10 cellular contexts compared by ENCODE assay signal in genomic region chr18:59846814-59847490, GRCh38. TPM values are rescaled to one million over a fixed set of nuclear protein-coding genes. Genes with fewer than 3 reads are reported as not detected.
DNase-seq lines count a peak whose midpoint lies in the region; ATAC-seq and TF ChIP-seq lines count a peak whose summit lies in the region.
"Had no signal": no experiment of that assay in that cellular context is flagged by ENCODE, and none has a peak within 500 bp of the region (broad histone marks: within the 10 kb centered on the region; RNA-seq: fewer than 3 reads in every experiment).

No MANE protein-coding gene starts in this region.

- no peak overlapping the region for H3K14ac ChIP-seq in neuronal stem cell (ENCODE audit: low read length)

- no peaks in the 10 kb centered on the region for H3K9me2 ChIP-seq in PC-3 (replicated peaks; ENCODE audit: low read length)

- no CpG with 5 or more reads among the region's 9 CpGs for WGBS in neuronal stem cell (ENCODE audit: extremely low coverage in 2 of 2, insufficient read length in 2 of 2, insufficient replicate concordance in 1 of 2), 2 donors

- no peak overlapping the region for H2BK5ac ChIP-seq in neuronal stem cell (ENCODE audit: low read length)

- no peak overlapping the region for H4K91ac ChIP-seq in neuronal stem cell (ENCODE audit: low read depth, low read length, poor library complexity)

- no peaks in the 10 kb centered on the region for H3K36me3 ChIP-seq in PC-3 (ENCODE audit: low read depth, low read length)
- no peaks in the 10 kb centered on the region for H3K36me3 ChIP-seq in neuronal stem cell (replicated peaks in 1 of 2; ENCODE audit: control insufficient read depth in 2 of 2, insufficient read depth in 2 of 2, low read length in 2 of 2)
- no peaks in the 10 kb centered on the region for H3K36me3 ChIP-seq in vagina
- H3K36me3 ChIP-seq: neutrophil had no signal

- no peaks in the 10 kb centered on the region for H3F3A ChIP-seq in PC-3 (ENCODE audit: low read length, unreplicated experiment)

- H2AK5ac ChIP-seq in neuronal stem cell (ENCODE audit: low read depth, low read length) = no peak overlapping the region

- no peaks in the 10 kb centered on the region for H3K79me1 ChIP-seq in neuronal stem cell (ENCODE audit: low read depth, low read length)

- H3K9ac ChIP-seq in PC-3 (ENCODE audit: low read length) (no peak overlapping the region), neuronal stem cell (ENCODE audit: low read depth, low read length, poor library complexity) (no peak overlapping the region)

- no peak overlapping the region for H2BK120ac ChIP-seq in neuronal stem cell (ENCODE audit: low read depth, low read length)

- intact Hi-C loops in PC-3 (cut with micrococcal nuclease) = no loop called here
- intact Hi-C loops in cardiac septum (cut with DNase I) = no loop called here
- intact Hi-C loops in vagina (cut with DNase I) = no loop called here

- H3K4me1 ChIP-seq in PC-3 (ENCODE audit: insufficient read depth, low read length) (peaks cover 29% of the 10 kb centered on the region), neuronal stem cell (ENCODE audit: control insufficient read depth in 2 of 2, insufficient read depth in 1 of 2, low read depth in 1 of 2, low read length in 2 of 2) (no peaks in the 10 kb centered on the region), vagina (peaks cover 6% of the 10 kb centered on the region)

- H3K79me2 ChIP-seq in PC-3 (ENCODE audit: low read length) = no peaks in the 10 kb centered on the region

- no peaks in the 10 kb centered on the region for H4K20me1 ChIP-seq in PC-3 (ENCODE audit: low read length)

- CTCF ChIA-PET in PC-3 (lab: Charles Lee) = no interaction called here

- TF ChIP-seq CTCF in PC-3 (conservative IDR thresholded peaks at IDR 0.05; ENCODE audit: low read depth, low read length) (no peak), vagina (IDR thresholded peaks at IDR 0.05) (no peak)

- ATAC-seq in HG02642 (IDR thresholded peaks at IDR 0.05; ENCODE audit: poor library complexity, unreplicated experiment) (peak; percentile 96), PC-3 (peak; percentile 86)

- POLR2A ChIA-PET in PC-3 (lab: Charles Lee; ENCODE audit: unreplicated experiment) = no interaction called here

- H3K23ac ChIP-seq in neuronal stem cell (ENCODE audit: low read depth, low read length, poor library complexity) = no peak overlapping the region

- peak overlapping the region; percentile 6; the same call in 1 of the 2 replicates for H3K4me2 ChIP-seq in PC-3 (ENCODE audit: low read length)
- no peak overlapping the region for H3K4me2 ChIP-seq in neuronal stem cell (ENCODE audit: insufficient read depth, low read length, poor library complexity, severe bottlenecking)

- H3K9me3 ChIP-seq in PC-3 (ENCODE audit: low read length) (no peaks in the 10 kb centered on the region), neuronal stem cell (replicated peaks in 1 of 2; ENCODE audit: control insufficient read depth in 2 of 2, insufficient read depth in 1 of 2, low read depth in 1 of 2, low read length in 2 of 2) (no peaks in the 10 kb centered on the region), vagina (no peaks in the 10 kb centered on the region)
- H3K9me3 ChIP-seq: neutrophil had no signal

- peak; percentile 48 for DNase-seq in DMS53 (lab: John Stamatoyannopoulos, UW)
- DNase-seq in DMS53 treated with DMSO at 0.1 percent for 48 hours (lab: John Stamatoyannopoulos, UW; ENCODE audit: unreplicated experiment) = no peak
- DNase-seq in PC-3 = peak; percentile 61
- DNase-seq in germinal center (ENCODE audit: low spot score) = peak; percentile 34
- DNase-seq in neuronal stem cell (ENCODE audit: low spot score) = no peak
- no peak for DNase-seq in cardiac septum (ENCODE audit: low spot score)
- no peak for DNase-seq in vagina (ENCODE audit: extremely low spot score in 2 of 2)

- no peak overlapping the region for H3K27ac ChIP-seq in PC-3 (ENCODE audit: low read length)
- no peak overlapping the region for H3K27ac ChIP-seq in neuronal stem cell (replicated peaks; ENCODE audit: low read length)
- H3K27ac ChIP-seq in vagina = no peak overlapping the region
- H3K27ac ChIP-seq: 22Rv1, neutrophil had no signal

- H2BK12ac ChIP-seq in neuronal stem cell (ENCODE audit: low read length) = no peak overlapping the region

- no TSS peak for BruUV-seq in PC-3 (replicated peaks; lab: Mats Ljungman, UMichigan)

- H3K4me3 ChIP-seq in PC-3 (ENCODE audit: low read length) = no peak overlapping the region
- no peak overlapping the region for H3K4me3 ChIP-seq in neuronal stem cell (ENCODE audit: low read length in 2 of 2)
- H3K4me3 ChIP-seq in vagina = no peak overlapping the region

- no peak overlapping the region for H4K8ac ChIP-seq in neuronal stem cell (ENCODE audit: low read depth, low read length)

- no peak overlapping the region for H2BK15ac ChIP-seq in neuronal stem cell (ENCODE audit: low read length)

- no peaks in the 10 kb centered on the region for H3K27me3 ChIP-seq in PC-3 (ENCODE audit: low read length)
- H3K27me3 ChIP-seq in neuronal stem cell (ENCODE audit: control insufficient read depth in 3 of 3, insufficient read depth in 3 of 3, low read depth in 1 of 3, low read length in 3 of 3) = no peaks in the 10 kb centered on the region
- H3K27me3 ChIP-seq in vagina = no peaks in the 10 kb centered on the region
- H3K27me3 ChIP-seq: neutrophil had no signal

- H2AFZ ChIP-seq in PC-3 (ENCODE audit: low read length) (no peak overlapping the region), neuronal stem cell (ENCODE audit: low read length) (no peak overlapping the region)

- TF ChIP-seq POLR2A in vagina (IDR thresholded peaks at IDR 0.05) = no peak

- no peak overlapping the region for H3K18ac ChIP-seq in neuronal stem cell (ENCODE audit: low read length)

- no peak overlapping the region for H3K4ac ChIP-seq in neuronal stem cell (ENCODE audit: low read length)

RNA-seq across cellular contexts. Expression of gene PMAIP1, which starts 52.8 kb away (rescaled TPM):
- 39.2 and 41.5 TPM in 2 replicates for total RNA-seq in PC-3 (2014; rRNA removed)
- 1.5 TPM for polyA plus RNA-seq in neuronal stem cell (2013, experiment 1 of 2)
- 1.6 TPM for polyA plus RNA-seq in neuronal stem cell (2013, experiment 2 of 2)
- 0.35 TPM for total RNA-seq in cardiac septum
- 7.4 TPM for total RNA-seq in vagina

Comparison
In these comparisons a context has a peak if more than half of its experiments do, and no peak if none do; other contexts are left out.
1. DNase-seq: peak in DMS53 (single experiment), PC-3 (single experiment) and germinal center (single experiment); none in DMS53 treated with DMSO at 0.1 percent for 48 hours (single experiment), neuronal stem cell (single experiment), cardiac septum (single experiment) and vagina (0 of 2).